ENCODE assay signal across 8 cellular contexts in the genomic region with DNA sequence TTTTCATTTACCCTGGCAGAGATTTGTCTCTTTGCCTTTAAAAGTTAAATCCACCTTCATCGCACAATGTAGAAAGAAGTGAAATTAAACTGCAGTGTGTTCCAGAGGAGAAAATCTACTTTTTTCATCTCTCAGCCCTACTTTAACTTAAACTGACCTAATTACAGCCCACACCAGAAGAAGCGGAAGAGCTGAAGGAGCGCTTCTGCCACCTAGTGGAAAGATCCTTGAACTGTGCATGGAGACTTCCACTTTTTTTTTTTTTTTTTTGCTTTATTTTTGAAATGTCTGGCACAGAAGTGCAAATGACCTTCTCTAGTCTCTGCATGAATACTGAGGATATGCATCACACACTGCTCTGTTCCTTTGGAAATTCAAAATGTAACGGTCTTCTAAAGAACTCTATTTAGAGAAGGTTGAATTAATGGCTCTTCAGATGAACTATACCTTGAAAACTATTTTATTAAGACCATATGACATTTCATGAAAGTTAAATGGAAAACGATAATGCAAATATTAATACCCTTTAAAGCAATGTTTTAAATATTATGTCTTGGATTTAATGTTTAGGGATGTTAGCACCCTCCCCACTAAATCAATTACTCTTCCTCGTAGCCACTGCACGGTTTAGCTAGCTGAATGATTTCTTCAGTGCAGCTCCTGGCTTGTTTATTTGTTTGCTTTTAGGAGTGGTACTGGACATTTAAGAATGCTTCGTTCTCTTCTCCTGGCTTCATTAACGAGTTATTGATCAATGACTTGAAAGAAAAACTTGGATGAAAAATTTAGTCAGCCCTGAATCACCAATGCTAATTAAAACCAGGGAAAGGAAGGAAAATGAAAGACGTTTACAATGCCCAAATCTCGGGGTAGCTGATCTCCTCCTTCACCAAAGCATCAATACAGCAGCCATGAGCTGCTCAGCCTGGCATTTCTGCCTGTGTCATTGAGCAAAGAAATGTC.
DNase-seq lines count a peak whose midpoint lies in the region; ATAC-seq, FAIRE-seq and TF ChIP-seq lines count a peak whose summit lies in the region.

No MANE protein-coding gene starts in this region.

- no peak overlapping the region for H3K4me3 ChIP-seq in AG04449 (ENCODE audit: low read depth, low read length)

- peak; percentile 95 for FAIRE-seq in TTC549 (lab: Jason Lieb, UNC)

- peak; percentile 89 for ATAC-seq in GM18519 (IDR thresholded peaks at IDR 0.05; ENCODE audit: low FRiP score, unreplicated experiment)
- ATAC-seq in HG03045 (IDR thresholded peaks at IDR 0.05; ENCODE audit: unreplicated experiment) = peak; percentile 93

- POLR2A ChIA-PET in AG04449 (lab: Yijun Ruan, JAX) = no interaction called here

- CTCF ChIA-PET in AG04449 (lab: Yijun Ruan, JAX) = interaction anchor here (0.7 to 2.2 kb wide), 9 partner anchors 11 to 1037 kb away, joined by 3 to 10 read pairs (median 3); no protein-coding TSS in a partner anchor

- DNase-seq in AG04449 (ENCODE audit: low read depth, low spot score) (peak; percentile 65), NCI-H1930 (lab: John Stamatoyannopoulos, UW) (peak; percentile 2 to 34), T47D (ENCODE audit: low read depth in 1 of 2, low spot score in 1 of 2) (peak; percentile 13 to 73), islet precursor cell (peak; percentile 59)
- DNase-seq in stimulated activated CD4-positive, alpha-beta T cell treated with anti-CD3 and anti-CD28 coated beads, Interleukin-15, amount 100 ng/mL, for 24 hours = peak; percentile 59

- in situ Hi-C loops in T47D (cut with HindIII; ENCODE audit: low pct_unique_long_range_greater_than_20kb, low sequenced_read_pairs) = no loop called here

- peak; percentile 62 for TF ChIP-seq CTCF in AG04449 (IDR thresholded peaks at IDR 0.05; ENCODE audit: insufficient read depth, low read length, missing control alignments)
